ENCODE assay signal across 8 cellular contexts in genomic region chr7:26202019-26202985, GRCh38. TPM values are rescaled to one million over a fixed set of nuclear protein-coding genes. Genes with fewer than 3 reads are reported as not detected.
A peak's percentile ranks its signal among the peaks of the same experiment; 100 is the strongest.
DNase-seq lines count a peak whose midpoint lies in the region; ATAC-seq and TF ChIP-seq lines count a peak whose summit lies in the region.

No MANE protein-coding gene starts in this region.

- H2AFZ ChIP-seq in fibroblast of lung (ENCODE audit: low read length), result no peak overlapping the region

- no peaks in the 10 kb centered on the region for H3K9me3 ChIP-seq in CD4-positive, alpha-beta T cell (ENCODE audit: control insufficient read depth, low read length)
- no peaks in the 10 kb centered on the region for H3K9me3 ChIP-seq in fibroblast of lung (ENCODE audit: control insufficient read depth, insufficient read depth, low read depth, low read length)
- H3K9me3 ChIP-seq in stomach, result no peaks in the 10 kb centered on the region

- no peaks in the 10 kb centered on the region for H3K9me3 Mint-ChIP-seq in CD4-positive, alpha-beta T cell
- no peaks in the 10 kb centered on the region for H3K9me3 Mint-ChIP-seq in activated T-cell treated with anti-CD3 and anti-CD28 coated beads, Interleukin-2, amount 50 U/mL, for 72 hours
- peaks cover 0 to 5% (median 0%) of the 10 kb centered on the region in 9 donors for H3K9me3 Mint-ChIP-seq in naive thymus-derived CD8-positive, alpha-beta T cell

- peak overlapping the region; percentile 87 for H3K4me2 ChIP-seq in fibroblast of lung (ENCODE audit: extremely low read depth, insufficient read depth, low read length)

- H3K4me3 Mint-ChIP-seq in CD4-positive, alpha-beta T cell, result peak overlapping the region; percentile 93
- peak overlapping the region; percentile 87 to 99 for H3K4me3 Mint-ChIP-seq in activated T-cell treated with anti-CD3 and anti-CD28 coated beads, Interleukin-2, amount 50 U/mL, for 72 hours
- H3K4me3 Mint-ChIP-seq in naive thymus-derived CD8-positive, alpha-beta T cell, result peak overlapping the region; percentile 87 to 99 (median 93)

- CTCF ChIA-PET in CD4-positive, alpha-beta T cell (lab: Charles Lee), result interaction anchor here (0.6 to 2.2 kb wide), 5 partner anchors 46 to 162 kb away, joined by 3 to 6 read pairs (median 5); partner anchors contain the start of gene NFE2L3

- 0 to 1% (median 0%) methylated on average over 18 to 66 of the region's 68 CpGs for WGBS in stomach, 5 donors

- H3K27me3 Mint-ChIP-seq in CD4-positive, alpha-beta T cell, result peaks cover 7% of the 10 kb centered on the region
- H3K27me3 Mint-ChIP-seq in activated T-cell treated with anti-CD3 and anti-CD28 coated beads, Interleukin-2, amount 50 U/mL, for 72 hours (ENCODE audit: low read depth), result no peaks in the 10 kb centered on the region
- peaks cover 0 to 9% (median 0%) of the 10 kb centered on the region in 5 donors for H3K27me3 Mint-ChIP-seq in naive thymus-derived CD8-positive, alpha-beta T cell

- H3K4me1 Mint-ChIP-seq in CD4-positive, alpha-beta T cell (ENCODE audit: low read depth), result peaks cover 55% of the 10 kb centered on the region
- H3K4me1 Mint-ChIP-seq in activated T-cell treated with anti-CD3 and anti-CD28 coated beads, Interleukin-2, amount 50 U/mL, for 72 hours (ENCODE audit: low read depth), result peaks cover 51% of the 10 kb centered on the region
- H3K4me1 Mint-ChIP-seq in naive thymus-derived CD8-positive, alpha-beta T cell, result peaks cover 27 to 58% (median 50%) of the 10 kb centered on the region in 4 donors

- peak overlapping the region; percentile 99 for H3K27ac Mint-ChIP-seq in CD4-positive, alpha-beta T cell
- H3K27ac Mint-ChIP-seq in activated T-cell treated with anti-CD3 and anti-CD28 coated beads, Interleukin-2, amount 50 U/mL, for 72 hours, result peak overlapping the region; percentile 99
- peak overlapping the region; percentile 71 to 100 (median 89) for H3K27ac Mint-ChIP-seq in naive thymus-derived CD8-positive, alpha-beta T cell

- no peak for TF ChIP-seq POLR2A in stomach (IDR thresholded peaks at IDR 0.05)

- H3K79me2 ChIP-seq in fibroblast of lung (ENCODE audit: control insufficient read depth, insufficient read depth, low read length), result peaks cover 90% of the 10 kb centered on the region

- H4K20me1 ChIP-seq in fibroblast of lung (ENCODE audit: control insufficient read depth, extremely low read depth, insufficient read depth, low read length), result peaks cover 7% of the 10 kb centered on the region

- peak; percentile 45 to 67 (median 53) for DNase-seq in CD4-positive, alpha-beta T cell
- DNase-seq in NCI-H226 (peak; percentile 49), fibroblast of lung (ENCODE audit: low read depth in 2 of 2) (peak in 1 of 2 donors; percentile 29), stomach (peak; percentile 38), KG1 (lab: John Stamatoyannopoulos, UW) (no peak)
- DNase-seq in activated T-cell treated with anti-CD3 and anti-CD28 coated beads, Interleukin-2, amount 50 U/mL, for 72 hours, result peak; percentile 56 to 61
- peak in 6 of 10 donors; percentile 43 to 83 (median 60) for DNase-seq in naive thymus-derived CD8-positive, alpha-beta T cell

- no peak for TF ChIP-seq CTCF in CD4-positive, alpha-beta T cell (IDR thresholded peaks at IDR 0.05)
- no peak for TF ChIP-seq CTCF in fibroblast of lung (conservative IDR thresholded peaks at IDR 0.05 in 1 of 2, IDR thresholded peaks at IDR 0.05 in 1 of 2; ENCODE audit: low read depth in 1 of 2, low read length in 2 of 2)
- TF ChIP-seq CTCF in stomach (IDR thresholded peaks at IDR 0.05), result no peak

- no peaks in the 10 kb centered on the region for H3K27me3 ChIP-seq in CD4-positive, alpha-beta T cell (ENCODE audit: control insufficient read depth, insufficient read depth, low read length)
- H3K27me3 ChIP-seq in fibroblast of lung (ENCODE audit: control insufficient read depth, insufficient read depth, low read length) (no peaks in the 10 kb centered on the region), stomach (no peaks in the 10 kb centered on the region)

- intact Hi-C loops in CD4-positive, alpha-beta T cell (cut with DNase I, micrococcal nuclease), result loop anchor here (2.0 to 10.0 kb wide), 7 partner anchors 90 to 1630 kb away; partner anchors contain the start of genes HIBADH (in 1 of the 2), HOXA7 (in 1 of the 2) and PALS2 (in 1 of the 2)
- intact Hi-C loops in stomach (cut with DNase I; ENCODE audit: low total_unique reads), result no loop called here

- peak overlapping the region; percentile 51 to 99 (median 79) for H3K4me3 ChIP-seq in fibroblast of lung (replicated peaks in 1 of 4; ENCODE audit: control extremely low read depth in 1 of 4, insufficient read depth in 1 of 4, low read depth in 3 of 4, low read length in 4 of 4)
- peak overlapping the region; percentile 92 to 96 (median 94) for H3K4me3 ChIP-seq in stomach

- H3K4me1 ChIP-seq in fibroblast of lung (ENCODE audit: control insufficient read depth, extremely low read depth, insufficient read depth, low read length) (peaks cover 2% of the 10 kb centered on the region), stomach (peaks cover 23 to 47% (median 39%) of the 10 kb centered on the region in 4 donors)

- no peak for TF ChIP-seq EP300 in stomach (IDR thresholded peaks at IDR 0.05)

- H3K9ac ChIP-seq in fibroblast of lung (ENCODE audit: insufficient read depth, low read length), result peak overlapping the region; percentile 93

- POLR2A ChIA-PET in CD4-positive, alpha-beta T cell (lab: Charles Lee), result interaction anchor here (0.6 to 13.0 kb wide), 23 partner anchors 9 to 1538 kb away, joined by 3 to 183 read pairs (median 8); partner anchors contain the start of genes CYCS, NFE2L3, SNX10 and TAX1BP1
- POLR2A ChIA-PET in naive thymus-derived CD8-positive, alpha-beta T cell (lab: Charles Lee), result interaction anchor here (0.7 to 9.8 kb wide), 20 partner anchors 8 to 310 kb away, joined by 3 to 184 read pairs (median 7); partner anchors contain the start of genes NFE2L3 and SNX10

- peaks cover 71% of the 10 kb centered on the region for H3K36me3 Mint-ChIP-seq in CD4-positive, alpha-beta T cell (ENCODE audit: low read depth)
- peaks cover 25 to 64% of the 10 kb centered on the region in 2 donors for H3K36me3 Mint-ChIP-seq in activated T-cell treated with anti-CD3 and anti-CD28 coated beads, Interleukin-2, amount 50 U/mL, for 72 hours (ENCODE audit: insufficient read depth in 2 of 2)
- peaks cover 24 to 66% (median 32%) of the 10 kb centered on the region in 3 donors for H3K36me3 Mint-ChIP-seq in naive thymus-derived CD8-positive, alpha-beta T cell

- peak overlapping the region; percentile 98 for H3K27ac ChIP-seq in CD4-positive, alpha-beta T cell (ENCODE audit: low read depth, low read length)
- H3K27ac ChIP-seq in fibroblast of lung (ENCODE audit: insufficient read depth, low read length) (peak overlapping the region; percentile 92), stomach (peak overlapping the region; percentile 98 to 100 (median 100))

- ATAC-seq in CD4-positive, alpha-beta T cell (ENCODE audit: poor library complexity), result no peak
- ATAC-seq in GM21737 (IDR thresholded peaks at IDR 0.05; ENCODE audit: unreplicated experiment), result peak; percentile 8
- no peak for ATAC-seq in activated T-cell treated with anti-CD3 and anti-CD28 coated beads, Interleukin-2, amount 50 U/mL, for 72 hours (replicated peaks in 1 of 2)
- ATAC-seq in naive thymus-derived CD8-positive, alpha-beta T cell, result no peak

- H3K36me3 ChIP-seq in fibroblast of lung (ENCODE audit: control insufficient read depth, insufficient read depth, low read length) (peaks cover 6% of the 10 kb centered on the region), stomach (peaks cover 15 to 30% (median 21%) of the 10 kb centered on the region in 4 donors)

RNA-seq across cellular contexts. Expression of gene CBX3, which starts 0.8 kb away (rescaled TPM):
- 100 to 1,000 TPM; 124 to 132 TPM for total RNA-seq in CD4-positive, alpha-beta T cell
- 100 to 1,000 TPM; 201 to 221 TPM for total RNA-seq in activated T-cell treated with anti-CD3 and anti-CD28 coated beads, Interleukin-2, amount 50 U/mL, for 72 hours
- total RNA-seq in fibroblast of lung (105 and 121 TPM in 2 replicates), stomach (100 to 1,000 TPM in 2 of 5 donors, 10 to 100 TPM in 3; 21.4 to 156 (median 58.9) TPM)
- polyA plus RNA-seq in fibroblast of lung (124 and 136 TPM in 2 replicates), stomach (100 to 1,000 TPM in 1 of 3 donors, 10 to 100 TPM in 2; 73.3 to 115 (median 79.1) TPM)
- 135 and 136 TPM in 2 replicates for polyA plus RNA-seq in fibroblast of lung (2012)
- polyA minus RNA-seq in fibroblast of lung (ENCODE audit: low replicate concordance), result 2.0 and 4.4 TPM in 2 replicates
- 100 to 1,000 TPM; 197 to 205 TPM for total RNA-seq in naive thymus-derived CD8-positive, alpha-beta T cell
- polyA plus RNA-seq in naive thymus-derived CD8-positive, alpha-beta T cell, result 100 to 1,000 TPM; 105 to 114 (median 113) TPM

RNA-seq across cellular contexts. Expression of gene HNRNPA2B1, which starts 1.8 kb away (rescaled TPM):
- 100 to 1,000 TPM; 282 to 299 TPM for total RNA-seq in CD4-positive, alpha-beta T cell
- 100 to 1,000 TPM; 439 to 483 TPM for total RNA-seq in activated T-cell treated with anti-CD3 and anti-CD28 coated beads, Interleukin-2, amount 50 U/mL, for 72 hours
- total RNA-seq in fibroblast of lung, result 65.0 and 82.1 TPM in 2 replicates
- polyA plus RNA-seq in fibroblast of lung, result 428 and 602 TPM in 2 replicates
- 706 and 1,019 TPM in 2 replicates for polyA plus RNA-seq in fibroblast of lung (2012)
- polyA minus RNA-seq in fibroblast of lung (ENCODE audit: low replicate concordance), result 35.1 and 40.6 TPM in 2 replicates
- total RNA-seq in naive thymus-derived CD8-positive, alpha-beta T cell, result 100 to 1,000 TPM; 504 to 555 TPM
- polyA plus RNA-seq in naive thymus-derived CD8-positive, alpha-beta T cell, result 100 to 1,000 TPM; 506 to 789 (median 577) TPM
- total RNA-seq in stomach, result 100 to 1,000 TPM; 142 to 316 (median 249) TPM
- polyA plus RNA-seq in stomach, result 100 to 1,000 TPM; 391 to 464 (median 413) TPM

RNA-seq across cellular contexts. Expression of gene NFE2L3, which starts 50.3 kb away (rescaled TPM):
- total RNA-seq in CD4-positive, alpha-beta T cell, result under 1 TPM; 0.45 to 0.93 TPM
- total RNA-seq in activated T-cell treated with anti-CD3 and anti-CD28 coated beads, Interleukin-2, amount 50 U/mL, for 72 hours, result 10 to 100 TPM; 18.5 to 22.2 TPM
- 5.4 and 9.1 TPM in 2 replicates for total RNA-seq in fibroblast of lung
- 5.3 and 12.2 TPM in 2 replicates for polyA plus RNA-seq in fibroblast of lung
- 3.2 and 7.3 TPM in 2 replicates for polyA plus RNA-seq in fibroblast of lung (2012)
- 0.74 and 2.3 TPM in 2 replicates for polyA minus RNA-seq in fibroblast of lung (ENCODE audit: low replicate concordance)
- 1 to 10 TPM; 2.1 to 3.6 TPM for total RNA-seq in naive thymus-derived CD8-positive, alpha-beta T cell
- polyA plus RNA-seq in naive thymus-derived CD8-positive, alpha-beta T cell, result 1 to 10 TPM; 1.4 to 4.3 (median 2.9) TPM
- 1 to 10 TPM in 4 of 5 donors, not detected in 1; 4.9 to 7.7 (median 5.8) TPM for total RNA-seq in stomach
- polyA plus RNA-seq in stomach, result 1 to 10 TPM; 1.4 to 4.4 (median 2.2) TPM
